In the genomic region with DNA sequence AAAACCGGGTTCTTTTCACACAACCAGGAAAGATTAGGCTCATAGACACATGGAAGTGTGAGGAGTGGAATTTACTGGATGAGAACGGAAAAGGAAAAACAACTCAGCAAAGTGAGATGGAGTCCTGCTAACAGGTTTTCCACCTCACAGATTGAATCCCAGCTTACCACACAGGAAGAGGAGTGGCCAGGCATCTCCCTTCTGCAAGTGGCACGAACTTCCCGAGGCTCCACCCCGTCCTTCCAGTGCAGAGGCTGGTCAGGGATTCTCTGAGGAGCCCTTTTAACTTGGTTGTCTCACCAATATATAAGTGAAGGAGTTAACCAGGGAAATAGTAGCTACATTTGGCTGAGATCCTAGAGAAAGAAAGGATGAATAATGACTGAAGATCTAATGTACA, we compare ENCODE assay signal across 23 cellular contexts.
"Had no signal": no experiment of that assay in that cellular context is flagged by ENCODE, and none has a peak within 500 bp of the region (broad histone marks: within the 10 kb centered on the region; RNA-seq: fewer than 3 reads in every experiment).

No MANE protein-coding gene starts in this region.

- DNase-seq: activated CD4-positive, alpha-beta T cell treated with anti-CD3 and anti-CD28 coated beads for 1 hour; activated CD4-positive, alpha-beta T cell treated with anti-CD3 and anti-CD28 coated beads, Interleukin-2, amount 50 U/mL, for 1 hour; activated CD8-positive, alpha-beta T cell treated with anti-CD3 and anti-CD28 coated beads, Interleukin-2, amount 10 ng/mL, durations not matched to agents 7 days and 5 days; activated naive CD4-positive, alpha-beta T cell treated with Interleukin-2 at 50 U/mL for 16 hours; activated naive CD8-positive, alpha-beta T cell treated with anti-CD3 and anti-CD28 coated beads for 36 hours; amniotic stem cell; colonic mucosa; heart left ventricle; immature natural killer cell; lower lobe of right lung; naive thymus-derived CD4-positive, alpha-beta T cell; stimulated activated CD4-positive, alpha-beta T cell treated with anti-CD3 and anti-CD28 coated beads, Interleukin-2, amount 100 ng/mL, for 48 hours; stimulated activated CD8-positive, alpha-beta memory T cell treated with anti-CD3 and anti-CD28 coated beads, Interleukin-4, amount 100 ng/mL, for 48 hours; stimulated activated naive B cell treated with anti-CD40 and anti-IgM and Interleukin-4, amounts not matched to agents 10 μg/mL and 1 μg/mL and 100 μg/mL, for 72 hours; testis; trophoblast cell; WERI-Rb-1 had no signal

- H3K4me1 Mint-ChIP-seq: stimulated activated naive B cell treated with anti-CD40 and anti-IgM and Interleukin-4, amounts not matched to agents 10 μg/mL and 1 μg/mL and 100 μg/mL, for 72 hours had no signal

- H3K27me3 ChIP-seq: breast epithelium, colonic mucosa, gastroesophageal sphincter, heart left ventricle, testis, vagina had no signal

- H3K27ac ChIP-seq: breast epithelium, colonic mucosa, epithelial cell of prostate, gastroesophageal sphincter, heart left ventricle, lower lobe of right lung, testis, vagina, WERI-Rb-1 had no signal

- H3K4me3 ChIP-seq: breast epithelium, colonic mucosa, gastroesophageal sphincter, heart left ventricle, lower lobe of right lung, testis, vagina had no signal

- ATAC-seq: activated CD8-positive, alpha-beta T cell treated with anti-CD3 and anti-CD28 coated beads, Interleukin-2, amount 10 ng/mL, durations not matched to agents 7 days and 5 days; gastroesophageal sphincter; heart left ventricle; left lobe of liver; lower lobe of right lung; naive thymus-derived CD4-positive, alpha-beta T cell; stimulated activated naive B cell treated with anti-CD40 and anti-IgM and Interleukin-4, amounts not matched to agents 10 μg/mL and 1 μg/mL and 100 μg/mL, for 72 hours had no signal

- H3K27ac Mint-ChIP-seq: activated CD8-positive, alpha-beta T cell treated with anti-CD3 and anti-CD28 coated beads, Interleukin-2, amount 10 ng/mL, durations not matched to agents 7 days and 5 days; activated naive CD8-positive, alpha-beta T cell treated with anti-CD3 and anti-CD28 coated beads for 36 hours; progenitor cell of endocrine pancreas; stimulated activated naive B cell treated with anti-CD40 and anti-IgM and Interleukin-4, amounts not matched to agents 10 μg/mL and 1 μg/mL and 100 μg/mL, for 72 hours had no signal

- H3K9me3 Mint-ChIP-seq: immature natural killer cell had no signal

- H3K4me1 ChIP-seq: breast epithelium, colonic mucosa, gastroesophageal sphincter, lower lobe of right lung, testis, vagina had no signal

- H3K4me3 Mint-ChIP-seq: activated CD8-positive, alpha-beta T cell treated with anti-CD3 and anti-CD28 coated beads, Interleukin-2, amount 10 ng/mL, durations not matched to agents 7 days and 5 days; activated naive CD8-positive, alpha-beta T cell treated with anti-CD3 and anti-CD28 coated beads for 36 hours; immature natural killer cell; naive thymus-derived CD4-positive, alpha-beta T cell; stimulated activated naive B cell treated with anti-CD40 and anti-IgM and Interleukin-4, amounts not matched to agents 10 μg/mL and 1 μg/mL and 100 μg/mL, for 72 hours had no signal

- H3K36me3 ChIP-seq: breast epithelium, colonic mucosa had no signal

- H3K27me3 Mint-ChIP-seq: activated naive CD8-positive, alpha-beta T cell treated with anti-CD3 and anti-CD28 coated beads for 36 hours; naive thymus-derived CD4-positive, alpha-beta T cell; progenitor cell of endocrine pancreas; stimulated activated naive B cell treated with anti-CD40 and anti-IgM and Interleukin-4, amounts not matched to agents 10 μg/mL and 1 μg/mL and 100 μg/mL, for 72 hours had no signal
